1 cellular context compared by ENCODE assay signal in the genomic region with DNA sequence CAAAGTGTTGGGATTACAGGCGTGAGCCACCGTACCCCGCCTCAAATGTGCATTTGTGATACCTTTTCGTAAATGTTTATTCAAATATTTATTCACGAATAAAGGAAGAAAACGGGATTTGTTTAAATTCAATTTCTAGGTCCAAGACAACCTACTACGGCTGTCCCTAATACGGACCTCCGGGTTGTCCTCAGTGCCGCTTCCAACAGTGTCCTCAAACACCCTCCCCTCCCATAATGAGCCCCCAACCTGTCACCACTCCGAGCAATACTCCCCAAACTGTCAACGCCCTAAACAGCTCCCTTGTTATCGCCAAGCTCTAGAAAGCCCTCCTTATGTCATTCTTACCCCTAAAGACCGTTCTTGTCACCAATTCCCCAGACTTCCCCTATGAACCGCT.
TF ChIP-seq lines count a peak whose summit lies in the region.

No MANE protein-coding gene starts in this region.

TF ChIP-seq in WTC11, 78 proteins besides CTCF, POLR2A, EP300 and RAD21 (continued from another document):
- no peak for TF ChIP-seq OVOL2 (CRISPR knock-in tag; IDR thresholded peaks at IDR 0.05; ENCODE audit: borderline replicate concordance)
